Comparison of ENCODE assay signal across 27 cellular contexts in the genomic region with DNA sequence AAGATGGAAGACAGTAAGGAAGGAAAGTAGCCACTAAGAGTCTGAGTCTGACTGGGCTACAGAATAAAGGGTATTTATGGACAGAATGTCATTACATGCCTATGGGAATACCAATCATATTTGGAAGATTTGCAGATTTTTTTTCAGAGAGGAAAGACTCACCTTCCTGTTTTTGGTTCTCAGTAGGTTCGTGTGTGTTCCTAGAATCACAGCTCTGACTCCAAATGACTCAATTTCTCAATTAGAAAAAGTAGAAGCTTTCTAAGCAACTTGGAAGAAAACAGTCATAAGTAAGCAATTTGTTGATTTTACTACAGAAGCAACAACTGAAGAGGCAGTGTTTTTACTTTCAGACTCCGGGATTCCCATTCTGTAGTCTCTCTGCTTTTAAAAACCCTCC. TPM values are rescaled to one million over a fixed set of nuclear protein-coding genes. Genes with fewer than 3 reads are reported as not detected.
A peak's percentile ranks its signal among the peaks of the same experiment; 100 is the strongest.
DNase-seq lines count a peak whose midpoint lies in the region; ATAC-seq and TF ChIP-seq lines count a peak whose summit lies in the region.
"Had no signal": no experiment of that assay in that cellular context is flagged by ENCODE, and none has a peak within 500 bp of the region (broad histone marks: within the 10 kb centered on the region; RNA-seq: fewer than 3 reads in every experiment).

No MANE protein-coding gene starts in this region.

- no peak overlapping the region for H3K4me3 ChIP-seq in BJ (ENCODE audit: low read depth, low read length)
- H3K4me3 ChIP-seq: GM23338, lower lobe of right lung, psoas muscle, spleen, tibial artery had no signal

- intact Hi-C loops in activated T-helper 1 cell treated with anti-CD3 and anti-CD28 coated beads, Interleukin-12 subunit alpha, Interleukin-12 subunit beta, Interleukin-2, Interleukin-4 antibody, amounts not matched to agents 30 ng/mL and 10 ng/mL and 1 ng/mL, durations not matched to agents 14 hours and 24 hours and 36 hours (cut with micrococcal nuclease), result loop anchor here (1.0 kb wide), 1 partner anchor 70 kb away; no protein-coding TSS in a partner anchor

- CTCF ChIA-PET in BJ (lab: Yijun Ruan, JAX), result interaction anchor here (1.1 kb wide), 1 partner anchor 10 kb away, joined by 4 read pairs; no protein-coding TSS in a partner anchor

- DNase-seq in BJ (ENCODE audit: low read depth) (peak; percentile 32), EL (peak; percentile 55), iris pigment epithelial cell (ENCODE audit: low read depth) (peak; percentile 47), T-helper 9 cell (no peak), NCI-H82 (lab: John Stamatoyannopoulos, UW) (no peak)
- DNase-seq in activated T-helper 1 cell treated with anti-CD3 and anti-CD28 coated beads, Interleukin-12 subunit alpha, Interleukin-12 subunit beta, Interleukin-2, Interleukin-4 antibody, amounts not matched to agents 30 ng/mL and 10 ng/mL and 1 ng/mL, durations not matched to agents 14 hours and 24 hours and 36 hours (ENCODE audit: low spot score), result no peak
- DNase-seq: activated CD8-positive, alpha-beta T cell treated with anti-CD3 and anti-CD28 coated beads for 36 hours; activated naive CD8-positive, alpha-beta T cell treated with anti-CD3 and anti-CD28 coated beads, Interleukin-2, amount 10 ng/mL, durations not matched to agents 7 days and 5 days; effector memory CD8-positive, alpha-beta T cell; kidney; lower lobe of right lung; NCI-H1417 treated with DMSO at 0.1 percent for 48 hours; NCI-H510A; NK-92 treated with Interleukin-12 subunit alpha and Interleukin-12 subunit beta, amount 100 ng/mL, for 24 hours; psoas muscle; spleen; stimulated activated CD4-positive, alpha-beta T cell treated with anti-CD3 and anti-CD28 coated beads, Interleukin-4, amount 100 ng/mL, for 24 hours; T-helper 2 cell; tibial artery had no signal

- no peaks in the 10 kb centered on the region for H3K9me3 Mint-ChIP-seq in activated T-helper 1 cell treated with anti-CD3 and anti-CD28 coated beads, Interleukin-12 subunit alpha, Interleukin-12 subunit beta, Interleukin-2, Interleukin-4 antibody, amounts not matched to agents 30 ng/mL and 10 ng/mL and 1 ng/mL, durations not matched to agents 14 hours and 24 hours and 36 hours
- H3K9me3 Mint-ChIP-seq: activated CD8-positive, alpha-beta T cell treated with anti-CD3 and anti-CD28 coated beads for 36 hours; activated naive CD8-positive, alpha-beta T cell treated with anti-CD3 and anti-CD28 coated beads, Interleukin-2, amount 10 ng/mL, durations not matched to agents 7 days and 5 days; brain; effector memory CD8-positive, alpha-beta T cell; GM23338; IgD-negative memory B cell; stimulated activated naive CD8-positive, alpha-beta T cell treated with anti-CD3 and anti-CD28 coated beads, Interleukin-15, Interleukin-2, amounts not matched to agents 100 ng/mL and 50 ng/mL, for 24 hours had no signal

- no peak for TF ChIP-seq CTCF in BJ (IDR thresholded peaks at IDR 0.05; ENCODE audit: insufficient read depth, low read depth, low read length)

- H3K27me3 Mint-ChIP-seq in activated T-helper 1 cell treated with anti-CD3 and anti-CD28 coated beads, Interleukin-12 subunit alpha, Interleukin-12 subunit beta, Interleukin-2, Interleukin-4 antibody, amounts not matched to agents 30 ng/mL and 10 ng/mL and 1 ng/mL, durations not matched to agents 14 hours and 24 hours and 36 hours (ENCODE audit: insufficient read depth), result no peaks in the 10 kb centered on the region
- H3K27me3 Mint-ChIP-seq: activated CD8-positive, alpha-beta T cell treated with anti-CD3 and anti-CD28 coated beads for 36 hours; activated naive CD8-positive, alpha-beta T cell treated with anti-CD3 and anti-CD28 coated beads, Interleukin-2, amount 10 ng/mL, durations not matched to agents 7 days and 5 days; brain; effector memory CD8-positive, alpha-beta T cell; IgD-negative memory B cell; stimulated activated naive CD8-positive, alpha-beta T cell treated with anti-CD3 and anti-CD28 coated beads, Interleukin-15, Interleukin-2, amounts not matched to agents 100 ng/mL and 50 ng/mL, for 24 hours had no signal

- H3K4me1 Mint-ChIP-seq in activated T-helper 1 cell treated with anti-CD3 and anti-CD28 coated beads, Interleukin-12 subunit alpha, Interleukin-12 subunit beta, Interleukin-2, Interleukin-4 antibody, amounts not matched to agents 30 ng/mL and 10 ng/mL and 1 ng/mL, durations not matched to agents 14 hours and 24 hours and 36 hours (ENCODE audit: low read depth), result peaks cover 22% of the 10 kb centered on the region

- peak overlapping the region; percentile 6 for H3K4me3 Mint-ChIP-seq in activated T-helper 1 cell treated with anti-CD3 and anti-CD28 coated beads, Interleukin-12 subunit alpha, Interleukin-12 subunit beta, Interleukin-2, Interleukin-4 antibody, amounts not matched to agents 30 ng/mL and 10 ng/mL and 1 ng/mL, durations not matched to agents 14 hours and 24 hours and 36 hours
- H3K4me3 Mint-ChIP-seq: activated CD8-positive, alpha-beta T cell treated with anti-CD3 and anti-CD28 coated beads for 36 hours; activated naive CD8-positive, alpha-beta T cell treated with anti-CD3 and anti-CD28 coated beads, Interleukin-2, amount 10 ng/mL, durations not matched to agents 7 days and 5 days; brain; effector memory CD8-positive, alpha-beta T cell; GM23338; stimulated activated naive CD8-positive, alpha-beta T cell treated with anti-CD3 and anti-CD28 coated beads, Interleukin-15, Interleukin-2, amounts not matched to agents 100 ng/mL and 50 ng/mL, for 24 hours had no signal

- peaks cover 45% of the 10 kb centered on the region for H3K36me3 Mint-ChIP-seq in activated T-helper 1 cell treated with anti-CD3 and anti-CD28 coated beads, Interleukin-12 subunit alpha, Interleukin-12 subunit beta, Interleukin-2, Interleukin-4 antibody, amounts not matched to agents 30 ng/mL and 10 ng/mL and 1 ng/mL, durations not matched to agents 14 hours and 24 hours and 36 hours (ENCODE audit: low read depth)

- ATAC-seq in GM19023 (IDR thresholded peaks at IDR 0.05; ENCODE audit: unreplicated experiment), result no peak
- ATAC-seq: activated CD8-positive, alpha-beta T cell treated with anti-CD3 and anti-CD28 coated beads for 36 hours; effector memory CD8-positive, alpha-beta T cell; GM23338; lower lobe of right lung; Panc1; psoas muscle had no signal

- H3K27me3 ChIP-seq in BJ (ENCODE audit: control insufficient read depth, insufficient read depth, low read length), result no peaks in the 10 kb centered on the region
- H3K27me3 ChIP-seq: neutrophil, spleen, tibial artery had no signal

- peak overlapping the region; percentile 36 for H3K27ac Mint-ChIP-seq in activated T-helper 1 cell treated with anti-CD3 and anti-CD28 coated beads, Interleukin-12 subunit alpha, Interleukin-12 subunit beta, Interleukin-2, Interleukin-4 antibody, amounts not matched to agents 30 ng/mL and 10 ng/mL and 1 ng/mL, durations not matched to agents 14 hours and 24 hours and 36 hours
- H3K27ac Mint-ChIP-seq: activated naive CD8-positive, alpha-beta T cell treated with anti-CD3 and anti-CD28 coated beads, Interleukin-2, amount 10 ng/mL, durations not matched to agents 7 days and 5 days; GM23338; stimulated activated naive CD8-positive, alpha-beta T cell treated with anti-CD3 and anti-CD28 coated beads, Interleukin-15, Interleukin-2, amounts not matched to agents 100 ng/mL and 50 ng/mL, for 24 hours had no signal

- POLR2A ChIA-PET in BJ (lab: Charles Lee), result interaction anchor here (0.7 kb wide), 1 partner anchor 313 kb away, joined by 3 read pairs; no protein-coding TSS in a partner anchor

- peaks cover 8% of the 10 kb centered on the region for H3K36me3 ChIP-seq in BJ (ENCODE audit: control insufficient read depth, insufficient read depth, low read length)

RNA-seq across cellular contexts. Expression of a gene that starts 15.4 kb away (rescaled TPM):
- 1.0 and 1.1 TPM in 2 replicates for polyA plus RNA-seq in BJ (2011; rRNA removed)
- 0.57 and 1.0 TPM in 2 replicates for polyA minus RNA-seq in BJ (2011; rRNA and poly(A)+ RNA removed)
- 0.39 and 0.96 TPM in 2 replicates for total RNA-seq in activated T-helper 1 cell treated with anti-CD3 and anti-CD28 coated beads, Interleukin-12 subunit alpha, Interleukin-12 subunit beta, Interleukin-2, Interleukin-4 antibody, amounts not matched to agents 30 ng/mL and 10 ng/mL and 1 ng/mL, durations not matched to agents 14 hours and 24 hours and 36 hours
- total RNA-seq: SK-MEL-5 had no signal

Comparison
In these comparisons a context has a peak if more than half of its experiments do, and no peak if none do; other contexts are left out.
1. DNase-seq: peak in BJ (single experiment), EL (single experiment) and iris pigment epithelial cell (single experiment); none in activated T-helper 1 cell treated with anti-CD3 and anti-CD28 coated beads, Interleukin-12 subunit alpha, Interleukin-12 subunit beta, Interleukin-2, Interleukin-4 antibody, amounts not matched to agents 30 ng/mL and 10 ng/mL and 1 ng/mL, durations not matched to agents 14 hours and 24 hours and 36 hours (single experiment), T-helper 9 cell (single experiment) and NCI-H82 (single experiment).